ENCODE assay signal across 1 cellular context in genomic region chr12:2335109-2335508, GRCh38.
TF ChIP-seq lines count a peak whose summit lies in the region.

No MANE protein-coding gene starts in this region.

TF ChIP-seq in HepG2, 621 proteins besides CTCF, POLR2A, EP300 and RAD21:
- TF ChIP-seq CHD4 (IDR thresholded peaks at IDR 0.05; ENCODE audit: borderline replicate concordance, low read length) (no peak), ZBTB40 (IDR thresholded peaks at IDR 0.05) (no peak), ZBTB40 (CRISPR knock-in tag; IDR thresholded peaks at IDR 0.05) (no peak), GABPB1 (CRISPR knock-in tag; IDR thresholded peaks at IDR 0.05) (no peak), ZNF329 (CRISPR knock-in tag; IDR thresholded peaks at IDR 0.05; ENCODE audit: low read depth) (no peak), ZNF546 (CRISPR knock-in tag; conservative IDR thresholded peaks at IDR 0.05) (no peak), SYNCRIP (IDR thresholded peaks at IDR 0.05; ENCODE audit: insufficient read depth, low read depth, low read length) (no peak), KDM4B (CRISPR knock-in tag; IDR thresholded peaks at IDR 0.05) (no peak), HBP1 (CRISPR knock-in tag; IDR thresholded peaks at IDR 0.05; ENCODE audit: low read depth) (no peak), ATF5 (CRISPR knock-in tag; IDR thresholded peaks at IDR 0.05; ENCODE audit: low read depth) (no peak), CC2D1A (CRISPR knock-in tag; IDR thresholded peaks at IDR 0.05) (no peak)
- TF ChIP-seq, protein P1, sequence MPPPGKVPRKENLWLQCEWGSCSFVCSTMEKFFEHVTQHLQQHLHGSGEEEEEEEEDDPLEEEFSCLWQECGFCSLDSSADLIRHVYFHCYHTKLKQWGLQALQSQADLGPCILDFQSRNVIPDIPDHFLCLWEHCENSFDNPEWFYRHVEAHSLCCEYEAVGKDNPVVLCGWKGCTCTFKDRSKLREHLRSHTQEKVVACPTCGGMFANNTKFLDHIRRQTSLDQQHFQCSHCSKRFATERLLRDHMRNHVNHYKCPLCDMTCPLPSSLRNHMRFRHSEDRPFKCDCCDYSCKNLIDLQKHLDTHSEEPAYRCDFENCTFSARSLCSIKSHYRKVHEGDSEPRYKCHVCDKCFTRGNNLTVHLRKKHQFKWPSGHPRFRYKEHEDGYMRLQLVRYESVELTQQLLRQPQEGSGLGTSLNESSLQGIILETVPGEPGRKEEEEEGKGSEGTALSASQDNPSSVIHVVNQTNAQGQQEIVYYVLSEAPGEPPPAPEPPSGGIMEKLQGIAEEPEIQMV (CRISPR knock-in tag; IDR thresholded peaks at IDR 0.05; ENCODE audit: low read depth) = no peak
